In the genomic region with DNA sequence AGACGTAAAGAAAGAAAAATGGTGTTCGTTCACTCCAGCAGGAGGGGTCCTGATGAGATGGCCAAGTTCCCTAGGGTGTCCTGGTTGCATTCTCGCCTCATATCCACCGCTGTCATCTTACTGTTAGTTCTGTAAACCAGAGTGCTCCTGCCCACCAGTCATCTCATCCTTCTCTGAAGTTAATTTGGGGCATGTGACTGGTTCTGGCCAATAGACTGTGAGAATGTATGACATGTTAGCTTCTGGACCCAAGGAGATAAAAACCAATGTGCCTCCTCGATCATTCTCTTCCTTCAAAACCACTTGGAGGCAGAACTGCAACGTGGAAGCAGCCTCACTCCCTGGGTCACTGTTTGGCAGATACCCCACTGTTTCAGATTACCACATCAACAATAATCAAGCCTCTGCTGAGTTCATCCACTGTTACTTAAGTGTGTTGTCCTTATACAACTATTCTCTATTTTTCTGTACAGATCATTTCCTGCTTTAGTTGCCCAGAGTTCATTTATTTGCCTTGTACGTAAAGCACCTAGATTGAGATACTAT, we compare ENCODE assay signal across 18 cellular contexts.
DNase-seq lines count a peak whose midpoint lies in the region; ATAC-seq, FAIRE-seq and TF ChIP-seq lines count a peak whose summit lies in the region.
"Had no signal": no experiment of that assay in that cellular context is flagged by ENCODE, and none has a peak within 500 bp of the region (broad histone marks: within the 10 kb centered on the region; RNA-seq: fewer than 3 reads in every experiment).

No MANE protein-coding gene starts in this region.

- TF ChIP-seq CTCF in H9 (conservative IDR thresholded peaks at IDR 0.05) (no peak; the same call in 2 of the 3 replicates), H1 (IDR thresholded peaks at IDR 0.05; ENCODE audit: control extremely low read depth in 1 of 3, insufficient read depth in 1 of 3, low read depth in 1 of 3, low read length in 3 of 3) (no peak)

- no peaks in the 10 kb centered on the region for H3K27me3 Mint-ChIP-seq in H9 (ENCODE audit: low read depth)
- H3K27me3 Mint-ChIP-seq: stimulated activated naive CD8-positive, alpha-beta T cell treated with anti-CD3 and anti-CD28 coated beads, Interleukin-15, Interleukin-2, amounts not matched to agents 100 ng/mL and 50 ng/mL, for 24 hours had no signal

- peak; percentile 36 to 40 for TF ChIP-seq RAD21 in H1 (IDR thresholded peaks at IDR 0.05 in 1 of 2, conservative IDR thresholded peaks at IDR 0.05 in 1 of 2; ENCODE audit: low read depth in 2 of 2, low read length in 2 of 2)

- no peak for TF ChIP-seq POLR2A in H1 (IDR thresholded peaks at IDR 0.05; ENCODE audit: control extremely low read depth in 1 of 2, low read depth in 2 of 2, low read length in 2 of 2)

- H3K14ac ChIP-seq in H9 (ENCODE audit: insufficient read depth, low read length) = no peak overlapping the region
- H3K14ac ChIP-seq in H1 (ENCODE audit: insufficient read length) = no peak overlapping the region

- H3K4me3 ChIP-seq in H1 (ENCODE audit: extremely low read depth in 1 of 4, insufficient read depth in 2 of 4, low read depth in 3 of 4, low read length in 4 of 4) (no peak overlapping the region), SJCRH30 (no peak overlapping the region)
- H3K4me3 ChIP-seq: BLaER1 treated with 17β-estradiol and CSF1 and Interleukin-3, amounts not matched to agents 10 nM and 100 nM; ovary; spleen; vagina had no signal

- no peaks in the 10 kb centered on the region for H3K79me2 ChIP-seq in H9 (ENCODE audit: insufficient read depth, low read length)
- H3K79me2 ChIP-seq in H1 (ENCODE audit: control insufficient read depth in 1 of 2, insufficient read depth in 2 of 2, low read length in 2 of 2) = no peaks in the 10 kb centered on the region

- H3K4me1 Mint-ChIP-seq in H9 = peaks cover 53 to 60% of the 10 kb centered on the region in 2 experiments

- H3K4ac ChIP-seq in H9 (ENCODE audit: low read depth, low read length) (no peak overlapping the region), H1 (replicated peaks; ENCODE audit: insufficient read length, low read depth, low read length) (no peak overlapping the region)

- no peak for FAIRE-seq in H1 (lab: Jason Lieb, UNC)
- FAIRE-seq: RCC 7860 had no signal

- TF ChIP-seq EP300 in H1 (IDR thresholded peaks at IDR 0.05; ENCODE audit: borderline replicate concordance in 1 of 2, low read depth in 2 of 2, low read length in 2 of 2) = no peak

- no peak overlapping the region for H2AFZ ChIP-seq in H9 (ENCODE audit: low read length)
- H2AFZ ChIP-seq in H1 (ENCODE audit: low read length) = no peak overlapping the region

- peaks cover 4 to 5% of the 10 kb centered on the region in 2 experiments for H3K9me3 Mint-ChIP-seq in H9
- H3K9me3 Mint-ChIP-seq: stimulated activated naive CD8-positive, alpha-beta T cell treated with anti-CD3 and anti-CD28 coated beads, Interleukin-15, Interleukin-2, amounts not matched to agents 100 ng/mL and 50 ng/mL, for 24 hours had no signal

- no peak overlapping the region for H3T11ph ChIP-seq in H9 (ENCODE audit: low read length)

- H4K5ac ChIP-seq in H9 (ENCODE audit: insufficient read length, low read depth, low read length) (no peak overlapping the region), H1 (ENCODE audit: insufficient read length, low read depth, low read length) (peak overlapping the region; percentile 24)

- H4K8ac ChIP-seq in H9 (replicated peaks; ENCODE audit: insufficient read length, low read depth, low read length) (no peak overlapping the region), H1 (ENCODE audit: extremely low read depth, insufficient read depth, low read length) (no peak overlapping the region)

- no peak overlapping the region for H3K4me3 Mint-ChIP-seq in H9
- H3K4me3 Mint-ChIP-seq: stimulated activated naive CD8-positive, alpha-beta T cell treated with anti-CD3 and anti-CD28 coated beads, Interleukin-15, Interleukin-2, amounts not matched to agents 100 ng/mL and 50 ng/mL, for 24 hours had no signal

- no CpG with 5 or more reads among the region's 7 CpGs for WGBS in H9 (ENCODE audit: extremely low coverage, insufficient read length, low lambda C conversion rate)
- WGBS in H1 (ENCODE audit: extremely low coverage in 1 of 2, insufficient coverage in 1 of 2, insufficient read length in 1 of 2, insufficient replicate concordance in 2 of 2, low coverage in 1 of 2, low lambda C conversion rate in 2 of 2, missing lambda C conversion rate in 1 of 2), 2 experiments = 88% methylated on average over 7 of the region's 7 CpGs; no CpG with 5 or more reads in 1 of the 2 experiments

- peak overlapping the region in 2 of 3 experiments; percentile 5 to 99; a peak in 2 of 7 replicates for H3K27ac Mint-ChIP-seq in H9
- H3K27ac Mint-ChIP-seq: stimulated activated naive CD8-positive, alpha-beta T cell treated with anti-CD3 and anti-CD28 coated beads, Interleukin-15, Interleukin-2, amounts not matched to agents 100 ng/mL and 50 ng/mL, for 24 hours had no signal

- H3K56ac ChIP-seq in H9 (ENCODE audit: insufficient read length, low read depth, low read length) (no peak overlapping the region), H1 (replicated peaks; ENCODE audit: insufficient read length, low read depth, low read length) (no peak overlapping the region)

- H3K9me3 ChIP-seq in H9 (ENCODE audit: control insufficient read depth, low read depth, low read length) = no peaks in the 10 kb centered on the region
- 0 out of 4 replicates have a peak, but pooled peaks cover 1 to 3% of the 10 kb centered on the region in 2 experiments for H3K9me3 ChIP-seq in H1 (ENCODE audit: insufficient read depth in 2 of 2, low read depth in 1 of 2, low read length in 1 of 2)
- no peaks in the 10 kb centered on the region for H3K9me3 ChIP-seq in SJCRH30 (replicated peaks)
- H3K9me3 ChIP-seq: BLaER1 treated with 17β-estradiol and CSF1 and Interleukin-3, amounts not matched to agents 10 nM and 100 nM; ovary; spleen; vagina had no signal

- no peaks in the 10 kb centered on the region for H3K27me3 ChIP-seq in H9 (ENCODE audit: insufficient read depth, low read length)
- H3K27me3 ChIP-seq in H1 (replicated peaks in 1 of 4; ENCODE audit: control insufficient read depth in 3 of 4, extremely low read depth in 1 of 4, insufficient read depth in 3 of 4, low read length in 3 of 4) = no peaks in the 10 kb centered on the region
- H3K27me3 ChIP-seq in SJCRH30 = no peaks in the 10 kb centered on the region
- H3K27me3 ChIP-seq: BLaER1 treated with 17β-estradiol and CSF1 and Interleukin-3, amounts not matched to agents 10 nM and 100 nM; ovary; spleen; vagina had no signal

- CTCF ChIA-PET in H1 (lab: Charles Lee; ENCODE audit: partially characterized antibody) = interaction anchor here (0.9 kb wide), 1 partner anchor 41 kb away, joined by 3 read pairs; no protein-coding TSS in a partner anchor

- POLR2A ChIA-PET in H1 (lab: Charles Lee; ENCODE audit: partially characterized antibody) = no interaction called here

- H2BK120ac ChIP-seq in H9 (ENCODE audit: low read depth, low read length, poor library complexity, severe bottlenecking) (no peak overlapping the region), H1 (replicated peaks; ENCODE audit: low read depth, low read length) (no peak overlapping the region)

- no peak overlapping the region for H3K27ac ChIP-seq in H9 (ENCODE audit: insufficient read length, low read depth, low read length)
- no peak overlapping the region for H3K27ac ChIP-seq in H1 (ENCODE audit: low read depth, low read length)
- no peak overlapping the region for H3K27ac ChIP-seq in SJCRH30
- H3K27ac ChIP-seq: BLaER1 treated with 17β-estradiol and CSF1 and Interleukin-3, amounts not matched to agents 10 nM and 100 nM; ovary; spleen; vagina had no signal

- H3K23me2 ChIP-seq in H9 (ENCODE audit: insufficient read length, low read depth, low read length, poor library complexity, severe bottlenecking) (peaks cover 3% of the 10 kb centered on the region), H1 (ENCODE audit: low read depth, low read length) (no peaks in the 10 kb centered on the region)

- H2BK20ac ChIP-seq in H9 (ENCODE audit: low read depth, low read length, poor library complexity, severe bottlenecking) = no peak overlapping the region
- H2BK20ac ChIP-seq in H1 (ENCODE audit: low read length) = no peak overlapping the region; the same call in 1 of the 2 replicates

- H2AK5ac ChIP-seq in H9 (ENCODE audit: insufficient read length, low read length) (no peak overlapping the region), H1 (ENCODE audit: low read depth, low read length) (no peak overlapping the region)

- H2BK15ac ChIP-seq in H9 (ENCODE audit: low read depth, low read length) (no peak overlapping the region), H1 (ENCODE audit: low read length) (no peak overlapping the region)

- H3K36me3 Mint-ChIP-seq in H9 (ENCODE audit: insufficient read depth in 1 of 3, low read depth in 3 of 3) = peaks cover 5 to 19% (median 10%) of the 10 kb centered on the region in 3 experiments; a peak in 6 of 7 replicates

- H3K36me3 ChIP-seq in H1 (ENCODE audit: control insufficient read depth in 2 of 4, insufficient read depth in 4 of 4, low read length in 3 of 4) (0 out of 8 replicates have a peak, but pooled peaks cover 0 to under 1% (median 0%) of the 10 kb centered on the region in 4 experiments), SJCRH30 (no peaks in the 10 kb centered on the region)
- H3K36me3 ChIP-seq: BLaER1 treated with 17β-estradiol and CSF1 and Interleukin-3, amounts not matched to agents 10 nM and 100 nM; ovary; spleen; vagina had no signal

- H3K23ac ChIP-seq in H9 (ENCODE audit: insufficient read length, low read depth, low read length) (no peak overlapping the region), H1 (ENCODE audit: insufficient read length) (no peak overlapping the region)

- no peaks in the 10 kb centered on the region for H4K20me1 ChIP-seq in H9 (ENCODE audit: control insufficient read depth, insufficient read depth, insufficient read length)
- H4K20me1 ChIP-seq in H1 (replicated peaks in 1 of 2; ENCODE audit: control insufficient read depth in 1 of 2, insufficient read depth in 2 of 2, low read length in 2 of 2) = no peaks in the 10 kb centered on the region
- H4K20me1 ChIP-seq: BLaER1 treated with 17β-estradiol and CSF1 and Interleukin-3, amounts not matched to agents 10 nM and 100 nM had no signal

- DNase-seq in H9 = no peak
- peak; percentile 50 for DNase-seq in NCI-H2196 (lab: John Stamatoyannopoulos, UW; ENCODE audit: unreplicated experiment)
- DNase-seq in H1 (ENCODE audit: low read depth in 1 of 2, low spot score in 2 of 2) = no peak
- DNase-seq in stromal cell of bone marrow (ENCODE audit: low read depth) = peak; percentile 24
- DNase-seq in cerebellum (ENCODE audit: low spot score) = no peak
- no peak for DNase-seq in SJCRH30
- DNase-seq: activated CD4-positive, CD25-positive, alpha-beta regulatory T cell; activated gamma-delta T cell; aorta; NCI-H524 treated with DMSO at 0.1 percent for 48 hours; ovary; spleen; SW 1271 had no signal

- H3K4me2 ChIP-seq in H9 (ENCODE audit: insufficient read depth, insufficient read length, low read length) (no peak overlapping the region), H1 (ENCODE audit: insufficient read depth in 1 of 2, low read depth in 2 of 2, low read length in 2 of 2) (no peak overlapping the region; a peak in 1 of 4 replicates)
- H3K4me2 ChIP-seq: BLaER1 treated with 17β-estradiol and CSF1 and Interleukin-3, amounts not matched to agents 10 nM and 100 nM had no signal

- H3K79me1 ChIP-seq in H9 (ENCODE audit: insufficient read depth, low read depth, low read length, poor library complexity, severe bottlenecking) = no peaks in the 10 kb centered on the region
- H3K79me1 ChIP-seq in H1 (ENCODE audit: low read depth, low read length) = no peaks in the 10 kb centered on the region

- H3K4me1 ChIP-seq in H9 (ENCODE audit: insufficient read depth, low read length) (peaks cover 17% of the 10 kb centered on the region), H1 (replicated peaks in 1 of 4; ENCODE audit: control insufficient read depth in 3 of 4, insufficient read depth in 4 of 4, low read length in 3 of 4) (peaks cover 1 to 17% (median 12%) of the 10 kb centered on the region in 4 experiments; a peak in 6 of 7 replicates), SJCRH30 (no peaks in the 10 kb centered on the region)
- H3K4me1 ChIP-seq: spleen, vagina had no signal

- H2BK12ac ChIP-seq in H9 (ENCODE audit: insufficient read length, low read depth, low read length) = no peak overlapping the region
- H2BK12ac ChIP-seq in H1 (ENCODE audit: low read depth, low read length) = peak overlapping the region; percentile 45; the same call in 1 of the 2 replicates

- no peak overlapping the region for H2BK5ac ChIP-seq in H9 (ENCODE audit: insufficient read length, low read length)
- no peak overlapping the region for H2BK5ac ChIP-seq in H1 (ENCODE audit: low read depth, low read length)

- H4K91ac ChIP-seq in H9 (ENCODE audit: insufficient read length, low read depth, low read length) = no peak overlapping the region
- no peak overlapping the region for H4K91ac ChIP-seq in H1 (replicated peaks; ENCODE audit: insufficient read length, low read length)

- H3K9ac ChIP-seq in H9 (ENCODE audit: extremely low read depth, insufficient read length, low read length) (no peak overlapping the region), H1 (replicated peaks in 1 of 4; ENCODE audit: extremely low read depth in 1 of 4, low read depth in 3 of 4, low read length in 3 of 4) (no peak overlapping the region)
- H3K9ac ChIP-seq: BLaER1 treated with 17β-estradiol and CSF1 and Interleukin-3, amounts not matched to agents 10 nM and 100 nM had no signal

- ATAC-seq in GM21367 (IDR thresholded peaks at IDR 0.05; ENCODE audit: unreplicated experiment) = no peak

- H3K18ac ChIP-seq in H9 (ENCODE audit: insufficient read length, low read depth, low read length) (no peak overlapping the region), H1 (ENCODE audit: extremely low read depth, low read length) (no peak overlapping the region; the same call in 1 of the 2 replicates)

Comparison
In these comparisons a context has a peak if more than half of its experiments do, and no peak if none do; other contexts are left out.
1. DNase-seq: peak in NCI-H2196 (single experiment) and stromal cell of bone marrow (single experiment); none in H9 (single experiment), H1 (0 of 2), cerebellum (single experiment) and SJCRH30 (0 of 2).